1 cellular context compared by ENCODE assay signal in the genomic region with DNA sequence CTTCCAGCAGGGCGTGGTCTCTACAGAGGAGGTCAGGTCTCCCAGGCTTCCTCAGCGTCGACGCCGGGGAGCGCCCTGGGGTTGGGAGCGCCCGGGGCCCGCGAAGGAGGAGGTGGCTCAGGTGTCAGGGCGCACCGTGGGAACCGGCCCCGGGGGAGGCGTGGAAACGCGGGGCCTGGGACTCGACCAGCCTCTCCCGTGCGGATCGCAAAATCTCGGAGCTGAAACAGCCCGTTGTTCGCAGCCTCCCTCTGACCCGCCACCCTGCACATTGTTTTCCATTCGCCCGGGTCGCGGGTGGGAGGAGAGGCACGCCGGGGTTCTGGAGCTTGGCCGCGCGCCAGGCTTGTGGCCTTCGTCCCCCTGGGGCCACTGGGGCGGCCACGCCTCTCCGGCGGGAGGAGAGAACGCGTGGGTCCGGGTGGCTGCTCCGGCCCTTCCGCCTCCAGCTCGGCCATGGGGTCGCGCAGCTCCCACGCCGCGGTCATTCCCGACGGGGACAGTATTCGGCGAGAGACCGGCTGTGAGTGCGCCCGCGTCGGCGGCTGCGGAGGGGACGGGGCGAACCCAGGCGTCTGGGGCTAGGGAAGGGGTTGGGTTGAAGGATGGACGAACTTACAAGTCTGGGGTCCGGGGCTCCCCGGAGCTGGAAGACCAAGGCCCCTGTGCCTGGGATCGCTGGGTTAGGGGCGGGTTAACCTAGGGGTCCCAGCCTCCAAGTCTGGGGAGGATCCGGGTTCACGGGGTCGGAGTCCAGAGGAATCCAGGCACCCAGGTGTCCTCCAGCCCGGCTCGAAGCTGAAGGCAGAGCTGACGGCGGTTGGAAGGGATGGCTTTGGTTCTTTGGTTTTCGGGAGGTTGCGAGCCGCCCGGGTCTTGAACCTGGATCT.
TF ChIP-seq lines count a peak whose summit lies in the region.

A gene (plus strand): TSS at position 433 of the 890 bp plus-strand sequence. CDS start 24 bp downstream, at position 457.

TF ChIP-seq in K562, 482 proteins besides CTCF, POLR2A, EP300 and RAD21 (continues in another document):
- TF ChIP-seq ETV1 (tag; conservative IDR thresholded peaks at IDR 0.05; ENCODE audit: low read depth) (no peak), FIP1L1 (IDR thresholded peaks at IDR 0.05; ENCODE audit: low read depth, low read length, poor library complexity, severe bottlenecking) (peak; percentile 66), ZNF143 (CRISPR knock-in tag; IDR thresholded peaks at IDR 0.05) (no peak), TGIF2 (CRISPR knock-in tag; IDR thresholded peaks at IDR 0.05) (no peak), MEIS2 (IDR thresholded peaks at IDR 0.05; ENCODE audit: partially characterized antibody) (no peak), ZC3H4 (CRISPR knock-in tag; IDR thresholded peaks at IDR 0.05; ENCODE audit: borderline replicate concordance) (no peak), NFATC3 (IDR thresholded peaks at IDR 0.05) (no peak), SAFB2 (IDR thresholded peaks at IDR 0.05; ENCODE audit: borderline replicate concordance, low read depth, low read length, severe bottlenecking) (no peak), ZNF197 (CRISPR knock-in tag; IDR thresholded peaks at IDR 0.05; ENCODE audit: low read depth) (no peak), RBM14 (IDR thresholded peaks at IDR 0.05; ENCODE audit: borderline replicate concordance, insufficient read depth, low read depth, low read length) (no peak), SAP30 (IDR thresholded peaks at IDR 0.05; ENCODE audit: borderline replicate concordance, insufficient read depth, low read depth, low read length, poor library complexity, severe bottlenecking) (no peak), ZNF830 (CRISPR knock-in tag; IDR thresholded peaks at IDR 0.05) (no peak), ZNF780A (CRISPR knock-in tag; IDR thresholded peaks at IDR 0.05) (no peak), MCM7 (IDR thresholded peaks at IDR 0.05) (no peak), BCOR (IDR thresholded peaks at IDR 0.05) (no peak; the same call in 1 of the 2 replicates), ZNF778 (CRISPR knock-in tag; IDR thresholded peaks at IDR 0.05) (no peak), E2F3 (CRISPR knock-in tag; IDR thresholded peaks at IDR 0.05) (no peak), SAFB (IDR thresholded peaks at IDR 0.05; ENCODE audit: borderline replicate concordance, low read depth, low read length) (peak; percentile 76), NCOA1 (IDR thresholded peaks at IDR 0.05; ENCODE audit: low read depth) (no peak), ZNF3 (CRISPR knock-in tag; IDR thresholded peaks at IDR 0.05) (no peak), KAT8 (IDR thresholded peaks at IDR 0.05; ENCODE audit: low read depth) (no peak), ZNF24 (IDR thresholded peaks at IDR 0.05) (no peak), ZKSCAN3 (CRISPR knock-in tag; IDR thresholded peaks at IDR 0.05) (no peak), RHOXF2B (CRISPR knock-in tag; conservative IDR thresholded peaks at IDR 0.05) (no peak), ZNF561 (CRISPR knock-in tag; conservative IDR thresholded peaks at IDR 0.05) (no peak), STAT5B (CRISPR knock-in tag; IDR thresholded peaks at IDR 0.05) (no peak)
- TF ChIP-seq, protein P1, sequence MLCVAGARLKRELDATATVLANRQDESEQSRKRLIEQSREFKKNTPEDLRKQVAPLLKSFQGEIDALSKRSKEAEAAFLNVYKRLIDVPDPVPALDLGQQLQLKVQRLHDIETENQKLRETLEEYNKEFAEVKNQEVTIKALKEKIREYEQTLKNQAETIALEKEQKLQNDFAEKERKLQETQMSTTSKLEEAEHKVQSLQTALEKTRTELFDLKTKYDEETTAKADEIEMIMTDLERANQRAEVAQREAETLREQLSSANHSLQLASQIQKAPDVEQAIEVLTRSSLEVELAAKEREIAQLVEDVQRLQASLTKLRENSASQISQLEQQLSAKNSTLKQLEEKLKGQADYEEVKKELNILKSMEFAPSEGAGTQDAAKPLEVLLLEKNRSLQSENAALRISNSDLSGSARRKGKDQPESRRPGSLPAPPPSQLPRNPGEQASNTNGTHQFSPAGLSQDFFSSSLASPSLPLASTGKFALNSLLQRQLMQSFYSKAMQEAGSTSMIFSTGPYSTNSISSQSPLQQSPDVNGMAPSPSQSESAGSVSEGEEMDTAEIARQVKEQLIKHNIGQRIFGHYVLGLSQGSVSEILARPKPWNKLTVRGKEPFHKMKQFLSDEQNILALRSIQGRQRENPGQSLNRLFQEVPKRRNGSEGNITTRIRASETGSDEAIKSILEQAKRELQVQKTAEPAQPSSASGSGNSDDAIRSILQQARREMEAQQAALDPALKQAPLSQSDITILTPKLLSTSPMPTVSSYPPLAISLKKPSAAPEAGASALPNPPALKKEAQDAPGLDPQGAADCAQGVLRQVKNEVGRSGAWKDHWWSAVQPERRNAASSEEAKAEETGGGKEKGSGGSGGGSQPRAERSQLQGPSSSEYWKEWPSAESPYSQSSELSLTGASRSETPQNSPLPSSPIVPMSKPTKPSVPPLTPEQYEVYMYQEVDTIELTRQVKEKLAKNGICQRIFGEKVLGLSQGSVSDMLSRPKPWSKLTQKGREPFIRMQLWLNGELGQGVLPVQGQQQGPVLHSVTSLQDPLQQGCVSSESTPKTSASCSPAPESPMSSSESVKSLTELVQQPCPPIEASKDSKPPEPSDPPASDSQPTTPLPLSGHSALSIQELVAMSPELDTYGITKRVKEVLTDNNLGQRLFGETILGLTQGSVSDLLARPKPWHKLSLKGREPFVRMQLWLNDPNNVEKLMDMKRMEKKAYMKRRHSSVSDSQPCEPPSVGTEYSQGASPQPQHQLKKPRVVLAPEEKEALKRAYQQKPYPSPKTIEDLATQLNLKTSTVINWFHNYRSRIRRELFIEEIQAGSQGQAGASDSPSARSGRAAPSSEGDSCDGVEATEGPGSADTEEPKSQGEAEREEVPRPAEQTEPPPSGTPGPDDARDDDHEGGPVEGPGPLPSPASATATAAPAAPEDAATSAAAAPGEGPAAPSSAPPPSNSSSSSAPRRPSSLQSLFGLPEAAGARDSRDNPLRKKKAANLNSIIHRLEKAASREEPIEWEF (CRISPR knock-in tag; IDR thresholded peaks at IDR 0.05) = no peak
- TF ChIP-seq, protein P2, sequence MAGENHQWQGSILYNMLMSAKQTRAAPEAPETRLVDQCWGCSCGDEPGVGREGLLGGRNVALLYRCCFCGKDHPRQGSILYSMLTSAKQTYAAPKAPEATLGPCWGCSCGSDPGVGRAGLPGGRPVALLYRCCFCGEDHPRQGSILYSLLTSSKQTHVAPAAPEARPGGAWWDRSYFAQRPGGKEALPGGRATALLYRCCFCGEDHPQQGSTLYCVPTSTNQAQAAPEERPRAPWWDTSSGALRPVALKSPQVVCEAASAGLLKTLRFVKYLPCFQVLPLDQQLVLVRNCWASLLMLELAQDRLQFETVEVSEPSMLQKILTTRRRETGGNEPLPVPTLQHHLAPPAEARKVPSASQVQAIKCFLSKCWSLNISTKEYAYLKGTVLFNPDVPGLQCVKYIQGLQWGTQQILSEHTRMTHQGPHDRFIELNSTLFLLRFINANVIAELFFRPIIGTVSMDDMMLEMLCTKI (IDR thresholded peaks at IDR 0.05; ENCODE audit: partially characterized antibody) = no peak
- TF ChIP-seq, protein P3, sequence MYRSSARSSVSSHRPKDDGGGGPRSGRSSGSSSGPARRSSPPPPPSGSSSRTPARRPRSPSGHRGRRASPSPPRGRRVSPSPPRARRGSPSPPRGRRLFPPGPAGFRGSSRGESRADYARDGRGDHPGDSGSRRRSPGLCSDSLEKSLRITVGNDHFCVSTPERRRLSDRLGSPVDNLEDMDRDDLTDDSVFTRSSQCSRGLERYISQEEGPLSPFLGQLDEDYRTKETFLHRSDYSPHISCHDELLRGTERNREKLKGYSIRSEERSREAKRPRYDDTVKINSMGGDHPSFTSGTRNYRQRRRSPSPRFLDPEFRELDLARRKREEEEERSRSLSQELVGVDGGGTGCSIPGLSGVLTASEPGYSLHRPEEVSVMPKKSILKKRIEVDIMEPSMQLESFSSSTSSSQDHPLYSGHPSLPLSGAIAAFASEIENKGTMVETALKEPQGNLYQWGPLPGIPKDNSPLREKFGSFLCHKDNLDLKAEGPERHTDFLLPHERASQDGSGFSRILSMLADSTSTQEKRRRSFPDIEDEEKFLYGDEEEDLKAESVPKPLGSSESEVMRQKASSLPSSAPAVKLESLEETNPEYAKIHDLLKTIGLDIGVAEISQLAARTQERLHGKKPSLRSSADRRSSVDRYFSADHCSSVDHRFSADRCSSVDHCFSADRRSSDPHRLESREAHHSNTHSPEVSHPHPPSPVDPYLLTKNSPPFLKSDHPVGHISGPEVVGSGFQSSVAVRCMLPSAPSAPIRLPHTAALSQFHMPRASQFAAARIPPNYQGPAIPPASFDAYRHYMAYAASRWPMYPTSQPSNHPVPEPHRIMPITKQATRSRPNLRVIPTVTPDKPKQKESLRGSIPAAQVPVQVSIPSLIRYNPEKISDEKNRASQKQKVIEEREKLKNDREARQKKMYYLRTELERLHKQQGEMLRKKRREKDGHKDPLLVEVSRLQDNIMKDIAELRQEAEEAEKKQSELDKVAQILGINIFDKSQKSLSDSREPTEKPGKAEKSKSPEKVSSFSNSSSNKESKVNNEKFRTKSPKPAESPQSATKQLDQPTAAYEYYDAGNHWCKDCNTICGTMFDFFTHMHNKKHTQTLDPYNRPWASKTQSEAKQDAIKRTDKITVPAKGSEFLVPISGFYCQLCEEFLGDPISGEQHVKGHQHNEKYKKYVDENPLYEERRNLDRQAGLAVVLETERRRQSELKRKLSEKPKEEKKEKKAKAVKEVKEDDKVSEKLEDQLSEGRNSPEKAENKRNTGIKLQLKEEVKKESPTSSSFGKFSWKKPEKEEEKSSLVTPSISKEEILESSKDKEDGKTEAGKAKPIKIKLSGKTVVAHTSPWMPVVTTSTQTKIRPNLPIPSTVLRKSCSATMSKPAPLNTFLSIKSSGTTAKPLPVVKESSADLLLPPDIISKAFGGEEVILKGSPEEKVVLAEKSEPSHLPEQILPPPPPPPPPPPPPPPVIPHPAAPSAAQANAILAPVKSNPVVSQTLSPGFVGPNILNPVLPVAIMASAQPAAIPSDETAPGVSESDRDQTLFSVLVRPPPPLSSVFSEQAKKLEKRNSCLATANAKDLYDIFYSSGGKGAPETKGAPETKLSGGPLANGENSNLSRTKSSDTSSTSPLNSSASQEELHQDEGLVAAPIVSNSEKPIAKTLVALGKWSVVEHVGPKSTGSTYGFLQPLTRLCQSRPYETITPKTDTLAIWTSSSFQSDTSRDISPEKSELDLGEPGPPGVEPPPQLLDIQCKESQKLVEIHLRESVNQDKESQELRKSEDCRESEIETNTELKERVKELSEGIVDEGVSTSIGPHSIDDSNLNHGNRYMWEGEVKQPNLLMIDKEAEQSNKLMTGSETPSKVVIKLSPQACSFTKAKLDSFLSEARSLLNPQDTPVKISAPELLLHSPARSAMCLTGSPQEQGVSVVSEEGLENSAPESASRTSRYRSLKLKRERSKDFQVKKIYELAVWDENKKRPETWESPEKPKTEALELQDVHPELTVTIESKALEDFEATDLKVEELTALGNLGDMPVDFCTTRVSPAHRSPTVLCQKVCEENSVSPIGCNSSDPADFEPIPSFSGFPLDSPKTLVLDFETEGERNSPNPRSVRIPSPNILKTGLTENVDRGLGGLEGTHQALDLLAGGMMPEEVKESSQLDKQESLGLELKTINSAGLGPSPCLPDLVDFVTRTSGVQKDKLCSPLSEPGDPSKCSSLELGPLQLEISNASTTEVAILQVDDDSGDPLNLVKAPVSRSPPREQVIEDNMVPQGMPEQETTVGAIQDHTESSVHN (IDR thresholded peaks at IDR 0.05; ENCODE audit: borderline replicate concordance in 1 of 2, low read depth in 1 of 2) = no peak
- TF ChIP-seq, protein P4, sequence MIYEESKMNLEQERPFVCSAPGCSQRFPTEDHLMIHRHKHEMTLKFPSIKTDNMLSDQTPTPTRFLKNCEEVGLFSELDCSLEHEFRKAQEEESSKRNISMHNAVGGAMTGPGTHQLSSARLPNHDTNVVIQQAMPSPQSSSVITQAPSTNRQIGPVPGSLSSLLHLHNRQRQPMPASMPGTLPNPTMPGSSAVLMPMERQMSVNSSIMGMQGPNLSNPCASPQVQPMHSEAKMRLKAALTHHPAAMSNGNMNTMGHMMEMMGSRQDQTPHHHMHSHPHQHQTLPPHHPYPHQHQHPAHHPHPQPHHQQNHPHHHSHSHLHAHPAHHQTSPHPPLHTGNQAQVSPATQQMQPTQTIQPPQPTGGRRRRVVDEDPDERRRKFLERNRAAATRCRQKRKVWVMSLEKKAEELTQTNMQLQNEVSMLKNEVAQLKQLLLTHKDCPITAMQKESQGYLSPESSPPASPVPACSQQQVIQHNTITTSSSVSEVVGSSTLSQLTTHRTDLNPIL (CRISPR knock-in tag; IDR thresholded peaks at IDR 0.05) = no peak
- TF ChIP-seq, protein P5, sequence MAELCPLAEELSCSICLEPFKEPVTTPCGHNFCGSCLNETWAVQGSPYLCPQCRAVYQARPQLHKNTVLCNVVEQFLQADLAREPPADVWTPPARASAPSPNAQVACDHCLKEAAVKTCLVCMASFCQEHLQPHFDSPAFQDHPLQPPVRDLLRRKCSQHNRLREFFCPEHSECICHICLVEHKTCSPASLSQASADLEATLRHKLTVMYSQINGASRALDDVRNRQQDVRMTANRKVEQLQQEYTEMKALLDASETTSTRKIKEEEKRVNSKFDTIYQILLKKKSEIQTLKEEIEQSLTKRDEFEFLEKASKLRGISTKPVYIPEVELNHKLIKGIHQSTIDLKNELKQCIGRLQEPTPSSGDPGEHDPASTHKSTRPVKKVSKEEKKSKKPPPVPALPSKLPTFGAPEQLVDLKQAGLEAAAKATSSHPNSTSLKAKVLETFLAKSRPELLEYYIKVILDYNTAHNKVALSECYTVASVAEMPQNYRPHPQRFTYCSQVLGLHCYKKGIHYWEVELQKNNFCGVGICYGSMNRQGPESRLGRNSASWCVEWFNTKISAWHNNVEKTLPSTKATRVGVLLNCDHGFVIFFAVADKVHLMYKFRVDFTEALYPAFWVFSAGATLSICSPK (IDR thresholded peaks at IDR 0.05; ENCODE audit: borderline replicate concordance) = no peak
- TF ChIP-seq, protein P6, sequence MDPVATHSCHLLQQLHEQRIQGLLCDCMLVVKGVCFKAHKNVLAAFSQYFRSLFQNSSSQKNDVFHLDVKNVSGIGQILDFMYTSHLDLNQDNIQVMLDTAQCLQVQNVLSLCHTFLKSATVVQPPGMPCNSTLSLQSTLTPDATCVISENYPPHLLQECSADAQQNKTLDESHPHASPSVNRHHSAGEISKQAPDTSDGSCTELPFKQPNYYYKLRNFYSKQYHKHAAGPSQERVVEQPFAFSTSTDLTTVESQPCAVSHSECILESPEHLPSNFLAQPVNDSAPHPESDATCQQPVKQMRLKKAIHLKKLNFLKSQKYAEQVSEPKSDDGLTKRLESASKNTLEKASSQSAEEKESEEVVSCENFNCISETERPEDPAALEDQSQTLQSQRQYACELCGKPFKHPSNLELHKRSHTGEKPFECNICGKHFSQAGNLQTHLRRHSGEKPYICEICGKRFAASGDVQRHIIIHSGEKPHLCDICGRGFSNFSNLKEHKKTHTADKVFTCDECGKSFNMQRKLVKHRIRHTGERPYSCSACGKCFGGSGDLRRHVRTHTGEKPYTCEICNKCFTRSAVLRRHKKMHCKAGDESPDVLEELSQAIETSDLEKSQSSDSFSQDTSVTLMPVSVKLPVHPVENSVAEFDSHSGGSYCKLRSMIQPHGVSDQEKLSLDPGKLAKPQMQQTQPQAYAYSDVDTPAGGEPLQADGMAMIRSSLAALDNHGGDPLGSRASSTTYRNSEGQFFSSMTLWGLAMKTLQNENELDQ (CRISPR knock-in tag; IDR thresholded peaks at IDR 0.05; ENCODE audit: borderline replicate concordance) = no peak
